In genomic region chr2:69013837-69014796, GRCh38 we compare ENCODE assay signal across 9 cellular contexts. TPM values are rescaled to one million over a fixed set of nuclear protein-coding genes. Genes with fewer than 3 reads are reported as not detected.
DNase-seq lines count a peak whose midpoint lies in the region; ATAC-seq, FAIRE-seq and TF ChIP-seq lines count a peak whose summit lies in the region.
"Had no signal": no experiment of that assay in that cellular context is flagged by ENCODE, and none has a peak within 500 bp of the region (broad histone marks: within the 10 kb centered on the region; RNA-seq: fewer than 3 reads in every experiment).

No MANE protein-coding gene starts in this region.

- intact Hi-C loops in heart left ventricle (cut with DNase I) (loop anchor here in 7 of 10 donors (1.0 to 10.0 kb wide), 5 partner anchors 72 to 293 kb away; no protein-coding TSS in a partner anchor), left ventricle myocardium superior (cut with micrococcal nuclease) (no loop called here)

- H3K27me3 ChIP-seq in heart left ventricle (peaks cover 0 to 41% (median 14%) of the 10 kb centered on the region in 9 donors), iPS-15b (ENCODE audit: control insufficient read depth, insufficient read depth, low read length) (peaks cover 25% of the 10 kb centered on the region), small intestine (ENCODE audit: control insufficient read depth in 2 of 2, insufficient read depth in 2 of 2, low read length in 2 of 2) (peaks cover 0 to 3% of the 10 kb centered on the region in 2 donors)

- TF ChIP-seq POLR2A in heart left ventricle (IDR thresholded peaks at IDR 0.05), result no peak

- no peak overlapping the region for H3K9ac ChIP-seq in iPS-15b (ENCODE audit: low read depth, low read length)

- no peaks in the 10 kb centered on the region for H3K9me3 ChIP-seq in heart left ventricle
- no peaks in the 10 kb centered on the region for H3K9me3 ChIP-seq in iPS-15b (ENCODE audit: control insufficient read depth, insufficient read depth, low read length)
- no peaks in the 10 kb centered on the region for H3K9me3 ChIP-seq in small intestine (ENCODE audit: control insufficient read depth, low read depth)

- ATAC-seq in heart left ventricle (peak in 1 of 4 donors; percentile 17), left ventricle myocardium superior (no peak), GM21717 (IDR thresholded peaks at IDR 0.05; ENCODE audit: unreplicated experiment) (no peak), GM19395 (IDR thresholded peaks at IDR 0.05; ENCODE audit: unreplicated experiment) (no peak), HG03045 (IDR thresholded peaks at IDR 0.05; ENCODE audit: unreplicated experiment) (no peak)

- DNase-seq in heart left ventricle, result no peak
- no peak for DNase-seq in left ventricle myocardium superior
- peak; percentile 31 to 40 for DNase-seq in activated T-cell treated with anti-CD3 and anti-CD28 coated beads, Interleukin-2, amount 50 U/mL, for 48 hours
- DNase-seq in small intestine, result no peak

- 3 to 7% (median 4%) methylated on average over 19 to 20 of the region's 20 CpGs for WGBS in heart left ventricle, 4 donors
- 4 to 8% (median 4%) methylated on average over 20 of the region's 20 CpGs for WGBS in small intestine, 3 donors

- no peak for TF ChIP-seq CTCF in heart left ventricle (IDR thresholded peaks at IDR 0.05)

- H3K27ac ChIP-seq in heart left ventricle (peak overlapping the region in 11 of 12 donors; percentile 39 to 89 (median 76)), small intestine (ENCODE audit: low read depth in 1 of 2, low read length in 1 of 2) (peak overlapping the region in 1 of 2 donors; percentile 83)

- peaks cover 0 to 27% (median 10%) of the 10 kb centered on the region in 12 donors for H3K4me1 ChIP-seq in heart left ventricle
- no peaks in the 10 kb centered on the region for H3K4me1 ChIP-seq in iPS-15b (ENCODE audit: control insufficient read depth, insufficient read depth, low read length)
- no peaks in the 10 kb centered on the region for H3K4me1 ChIP-seq in small intestine (ENCODE audit: control insufficient read depth in 2 of 2, insufficient read depth in 1 of 2, low read depth in 1 of 2, low read length in 1 of 2)

- peak overlapping the region; percentile 65 to 83 (median 72) for H3K4me3 ChIP-seq in heart left ventricle
- H3K4me3 ChIP-seq in iPS-15b (ENCODE audit: low read depth, low read length), result peak overlapping the region; percentile 91
- peak overlapping the region; percentile 14 to 24 for H3K4me3 ChIP-seq in small intestine (ENCODE audit: low read depth in 1 of 2, low read length in 2 of 2)

- H3K36me3 ChIP-seq in heart left ventricle, result no peaks in the 10 kb centered on the region
- no peaks in the 10 kb centered on the region for H3K36me3 ChIP-seq in iPS-15b (ENCODE audit: control insufficient read depth, insufficient read depth, low read length)
- H3K36me3 ChIP-seq in small intestine (ENCODE audit: control insufficient read depth in 2 of 2, insufficient read depth in 2 of 2, low read length in 2 of 2), result no peaks in the 10 kb centered on the region

- FAIRE-seq in small intestine (lab: Jason Lieb, UNC), result no peak
- FAIRE-seq: endometrium had no signal

RNA-seq across cellular contexts. Expression of gene ANTXR1, which starts 1.1 kb away (rescaled TPM):
- total RNA-seq in heart left ventricle, result 10 to 100 TPM; 13.1 to 75.2 (median 23.3) TPM
- polyA plus RNA-seq in heart left ventricle, result 10 to 100 TPM in 1 of 2 donors, 1 to 10 TPM in 1; 5.8 to 26.3 TPM
- 28.9 TPM for total RNA-seq in left ventricle myocardium superior
- polyA plus RNA-seq in small intestine, result 1 to 10 TPM in 2 of 3 donors, under 1 TPM in 1; 0.22 to 8.1 (median 6.2) TPM

RNA-seq across cellular contexts. Expression of gene GKN1, which starts 39.7 kb away (rescaled TPM):
- total RNA-seq in heart left ventricle, result not detected
- polyA plus RNA-seq in heart left ventricle, result not detected
- total RNA-seq in left ventricle myocardium superior, result not detected
- 1 to 10 TPM in 1 of 3 donors, under 1 TPM in 1, not detected in 1; 0.12 to 1.9 TPM for polyA plus RNA-seq in small intestine

Comparison
In these comparisons a context has a peak if more than half of its experiments do, and no peak if none do; other contexts are left out.
1. DNase-seq: peak in activated T-cell treated with anti-CD3 and anti-CD28 coated beads, Interleukin-2, amount 50 U/mL, for 48 hours (2 of 2); none in heart left ventricle (0 of 5), left ventricle myocardium superior (single experiment) and small intestine (single experiment).
2. H3K4me3 ChIP-seq: peak in every context shown above with its lines; median percentile 91 in iPS-15b; 72 in heart left ventricle; 19 in small intestine.